27 cellular contexts compared by ENCODE assay signal in the genomic region with DNA sequence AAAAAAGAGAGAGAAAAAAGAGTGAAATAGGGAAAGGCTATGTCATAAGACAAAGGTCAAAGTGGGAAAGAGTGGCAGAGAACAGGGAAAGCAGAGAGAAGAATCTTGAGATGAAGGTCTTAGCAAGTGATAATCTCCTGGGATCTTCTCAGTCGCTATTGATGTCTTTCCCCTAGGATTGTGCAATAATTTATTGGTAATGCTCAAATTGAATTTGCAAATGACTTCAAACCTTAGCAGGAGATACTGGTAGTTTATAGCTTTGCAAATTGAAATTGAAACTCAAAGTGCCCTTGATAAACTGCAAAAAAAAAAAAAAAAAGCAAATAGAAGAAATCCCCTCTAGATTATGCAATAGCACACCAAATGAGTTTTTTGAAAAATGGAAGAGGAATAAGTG. TPM values are rescaled to one million over a fixed set of nuclear protein-coding genes. Genes with fewer than 3 reads are reported as not detected.
"Had no signal": no experiment of that assay in that cellular context is flagged by ENCODE, and none has a peak within 500 bp of the region (broad histone marks: within the 10 kb centered on the region; RNA-seq: fewer than 3 reads in every experiment).

No MANE protein-coding gene starts in this region.

- H3K9me3 Mint-ChIP-seq: dendritic cell treated with granulocyte-macrophage colony-stimulating factor and Interleukin-4, amounts not matched to agents 40 ng/mL and 50 ng/mL, for 4 days; effector memory CD8-positive, alpha-beta T cell had no signal

- H3K4me1 ChIP-seq: esophagus squamous epithelium, gastrocnemius medialis, heart right ventricle, left lung, lower lobe of right lung had no signal

- H3K4me3 Mint-ChIP-seq: dendritic cell treated with granulocyte-macrophage colony-stimulating factor and Interleukin-4, amounts not matched to agents 40 ng/mL and 50 ng/mL, for 4 days; effector memory CD8-positive, alpha-beta T cell; endodermal cell; mesothelial cell of epicardium; naive thymus-derived CD8-positive, alpha-beta T cell had no signal

- H3K27ac ChIP-seq: epithelial cell of prostate, esophagus squamous epithelium, gastrocnemius medialis, heart right ventricle, left lung, lower lobe of right lung had no signal

- H3K27ac Mint-ChIP-seq: dendritic cell treated with granulocyte-macrophage colony-stimulating factor and Interleukin-4, amounts not matched to agents 40 ng/mL and 50 ng/mL, for 4 days; effector memory CD8-positive, alpha-beta T cell; endodermal cell; mesothelial cell of epicardium; naive B cell; naive thymus-derived CD8-positive, alpha-beta T cell had no signal

- H3K4me3 ChIP-seq: esophagus squamous epithelium, gastrocnemius medialis, heart right ventricle, left lung, lower lobe of right lung, mucosa of descending colon had no signal

- DNase-seq: cortex of kidney; effector CD8-positive, alpha-beta T cell; effector memory CD8-positive, alpha-beta T cell; endodermal cell; erythroblast; esophagus squamous epithelium; foreskin fibroblast; foreskin melanocyte; gastrocnemius medialis; glutamatergic neuron; head of caudate nucleus; heart right ventricle; hippocampal formation; left cardiac atrium; left lung; left ventricle myocardium superior; lower lobe of right lung; mesenchymal stem cell; mucosa of descending colon; naive B cell; naive thymus-derived CD8-positive, alpha-beta T cell had no signal

- H3K27me3 ChIP-seq: esophagus squamous epithelium, gastrocnemius medialis, heart right ventricle, left lung had no signal

- H3K27me3 Mint-ChIP-seq: dendritic cell treated with granulocyte-macrophage colony-stimulating factor and Interleukin-4, amounts not matched to agents 40 ng/mL and 50 ng/mL, for 4 days; effector memory CD8-positive, alpha-beta T cell; naive thymus-derived CD8-positive, alpha-beta T cell had no signal

- FAIRE-seq: endometrium, islet of Langerhans, keratinocyte had no signal

- H3K9me3 ChIP-seq: esophagus squamous epithelium, gastrocnemius medialis, heart right ventricle, left lung, lower lobe of right lung, mucosa of descending colon had no signal

- H3K36me3 ChIP-seq: esophagus squamous epithelium, gastrocnemius medialis, heart right ventricle, left lung, lower lobe of right lung had no signal

- H3K4me1 Mint-ChIP-seq: naive B cell; naive thymus-derived CD8-positive, alpha-beta T cell had no signal

- H3K36me3 Mint-ChIP-seq: mesothelial cell of epicardium, naive B cell had no signal

RNA-seq across cellular contexts. Expression of a gene that starts 45.7 kb away (rescaled TPM):
- polyA plus RNA-seq: naive thymus-derived CD8-positive, alpha-beta T cell had no signal
